ENCODE assay signal across 12 cellular contexts in the genomic region with DNA sequence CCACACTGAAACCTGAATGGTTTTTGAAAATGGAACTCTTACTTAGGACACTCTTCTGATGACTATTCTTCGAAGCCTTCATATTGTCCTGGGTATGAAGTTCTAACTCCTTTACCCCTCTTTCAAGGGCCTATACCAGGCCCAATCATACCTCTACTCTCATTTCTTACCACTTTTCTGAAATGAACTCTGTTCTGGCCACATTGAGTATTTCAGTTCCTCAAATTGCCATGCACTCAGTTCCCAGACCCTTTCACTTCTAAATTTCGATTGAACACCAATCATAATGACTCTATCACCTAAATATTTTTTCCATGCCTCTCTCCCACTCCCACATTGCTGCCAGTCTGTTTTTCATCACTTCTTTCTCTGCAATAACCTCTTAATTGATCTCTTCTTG. TPM values are rescaled to one million over a fixed set of nuclear protein-coding genes. Genes with fewer than 3 reads are reported as not detected.
A peak's percentile ranks its signal among the peaks of the same experiment; 100 is the strongest.
DNase-seq lines count a peak whose midpoint lies in the region; ATAC-seq and TF ChIP-seq lines count a peak whose summit lies in the region.
"Had no signal": no experiment of that assay in that cellular context is flagged by ENCODE, and none has a peak within 500 bp of the region (broad histone marks: within the 10 kb centered on the region; RNA-seq: fewer than 3 reads in every experiment).

No MANE protein-coding gene starts in this region.

- POLR2A ChIA-PET in activated B cell treated with CpG ODN at 0.5 μM for 24 hours (lab: Charles Lee): no interaction called here

- peaks cover 16% of the 10 kb centered on the region for H3K27me3 Mint-ChIP-seq in activated B cell treated with CpG ODN at 0.5 μM for 24 hours
- H3K27me3 Mint-ChIP-seq in activated CD8-positive, alpha-beta memory T cell treated with anti-CD3 and anti-CD28 coated beads, Interleukin-2, amount 10 ng/mL, durations not matched to agents 7 days and 5 days: peaks cover 24% of the 10 kb centered on the region

- no peak for TF ChIP-seq CTCF in activated B cell treated with CpG ODN at 0.5 μM for 24 hours (IDR thresholded peaks at IDR 0.05)

- H3K27ac Mint-ChIP-seq in activated B cell treated with CpG ODN at 0.5 μM for 24 hours: no peak overlapping the region
- H3K27ac Mint-ChIP-seq in activated CD8-positive, alpha-beta memory T cell treated with anti-CD3 and anti-CD28 coated beads, Interleukin-2, amount 10 ng/mL, durations not matched to agents 7 days and 5 days: no peak overlapping the region
- H3K27ac Mint-ChIP-seq: nephron had no signal

- intact Hi-C loops in activated B cell treated with CpG ODN at 0.5 μM for 24 hours (cut with micrococcal nuclease): loop anchor here (2.0 kb wide), 1 partner anchor 25 kb away; no protein-coding TSS in a partner anchor

- no peaks in the 10 kb centered on the region for H3K36me3 Mint-ChIP-seq in activated B cell treated with CpG ODN at 0.5 μM for 24 hours (ENCODE audit: low read depth)
- H3K36me3 Mint-ChIP-seq in activated CD8-positive, alpha-beta memory T cell treated with anti-CD3 and anti-CD28 coated beads, Interleukin-2, amount 10 ng/mL, durations not matched to agents 7 days and 5 days: no peaks in the 10 kb centered on the region

- peaks cover 2% of the 10 kb centered on the region for H3K9me3 Mint-ChIP-seq in activated B cell treated with CpG ODN at 0.5 μM for 24 hours
- no peaks in the 10 kb centered on the region for H3K9me3 Mint-ChIP-seq in activated CD8-positive, alpha-beta memory T cell treated with anti-CD3 and anti-CD28 coated beads, Interleukin-2, amount 10 ng/mL, durations not matched to agents 7 days and 5 days (ENCODE audit: low read depth)

- H3K4me3 Mint-ChIP-seq in activated B cell treated with CpG ODN at 0.5 μM for 24 hours: no peak overlapping the region
- no peak overlapping the region for H3K4me3 Mint-ChIP-seq in activated CD8-positive, alpha-beta memory T cell treated with anti-CD3 and anti-CD28 coated beads, Interleukin-2, amount 10 ng/mL, durations not matched to agents 7 days and 5 days
- H3K4me3 Mint-ChIP-seq: nephron had no signal

- no peak for DNase-seq in activated B cell treated with CpG ODN at 0.5 μM for 24 hours
- DNase-seq in NCI-H69 (lab: John Stamatoyannopoulos, UW): no peak
- no peak for DNase-seq in activated effector memory CD4-positive, alpha-beta T cell treated with anti-CD3 and anti-CD28 coated beads, Interleukin-2, amount 50 U/mL, for 16 hours
- DNase-seq in DMS114 treated with DMSO at 0.1 percent for 48 hours (lab: John Stamatoyannopoulos, UW; ENCODE audit: unreplicated experiment): no peak
- DNase-seq in activated CD8-positive, alpha-beta memory T cell treated with anti-CD3 and anti-CD28 coated beads, Interleukin-2, amount 10 ng/mL, durations not matched to agents 7 days and 5 days: no peak
- DNase-seq: Karpas-422; NCI-H524; stimulated activated naive CD4-positive, alpha-beta T cell had no signal

- CTCF ChIA-PET in activated B cell treated with CpG ODN at 0.5 μM for 24 hours (lab: Charles Lee): no interaction called here
- CTCF ChIA-PET in activated CD8-positive, alpha-beta memory T cell treated with anti-CD3 and anti-CD28 coated beads, Interleukin-2, amount 10 ng/mL, durations not matched to agents 7 days and 5 days (lab: Charles Lee): no interaction called here

- H3K4me1 Mint-ChIP-seq in activated B cell treated with CpG ODN at 0.5 μM for 24 hours: peaks cover 14% of the 10 kb centered on the region
- H3K4me1 Mint-ChIP-seq in activated CD8-positive, alpha-beta memory T cell treated with anti-CD3 and anti-CD28 coated beads, Interleukin-2, amount 10 ng/mL, durations not matched to agents 7 days and 5 days: no peaks in the 10 kb centered on the region

- peak; percentile 100 for ATAC-seq in GM18867 (IDR thresholded peaks at IDR 0.05; ENCODE audit: unreplicated experiment)
- peak; percentile 99 for ATAC-seq in GM21526 (IDR thresholded peaks at IDR 0.05; ENCODE audit: low FRiP score, unreplicated experiment)
- ATAC-seq in HG03095 (IDR thresholded peaks at IDR 0.05; ENCODE audit: unreplicated experiment): peak; percentile 100
- ATAC-seq in activated B cell treated with CpG ODN at 0.5 μM for 24 hours (ENCODE audit: low read depth): peak; percentile 98
- no peak for ATAC-seq in activated CD8-positive, alpha-beta memory T cell treated with anti-CD3 and anti-CD28 coated beads, Interleukin-2, amount 10 ng/mL, durations not matched to agents 7 days and 5 days

RNA-seq across cellular contexts. Expression of gene LACC1, which starts 53.7 kb away (rescaled TPM):
- total RNA-seq in activated B cell treated with CpG ODN at 0.5 μM for 24 hours: 4.9 and 5.5 TPM in 2 replicates
- total RNA-seq in activated CD8-positive, alpha-beta memory T cell treated with anti-CD3 and anti-CD28 coated beads, Interleukin-2, amount 10 ng/mL, durations not matched to agents 7 days and 5 days: 1 to 10 TPM; 3.2 to 4.8 TPM

RNA-seq across cellular contexts. Expression of gene CCDC122, which starts 53.8 kb away (rescaled TPM):
- total RNA-seq in activated B cell treated with CpG ODN at 0.5 μM for 24 hours: 7.1 and 8.0 TPM in 2 replicates
- total RNA-seq in activated CD8-positive, alpha-beta memory T cell treated with anti-CD3 and anti-CD28 coated beads, Interleukin-2, amount 10 ng/mL, durations not matched to agents 7 days and 5 days: 1 to 10 TPM; 1.3 to 2.0 TPM
